Comparison of ENCODE assay signal across 8 cellular contexts in the genomic region with DNA sequence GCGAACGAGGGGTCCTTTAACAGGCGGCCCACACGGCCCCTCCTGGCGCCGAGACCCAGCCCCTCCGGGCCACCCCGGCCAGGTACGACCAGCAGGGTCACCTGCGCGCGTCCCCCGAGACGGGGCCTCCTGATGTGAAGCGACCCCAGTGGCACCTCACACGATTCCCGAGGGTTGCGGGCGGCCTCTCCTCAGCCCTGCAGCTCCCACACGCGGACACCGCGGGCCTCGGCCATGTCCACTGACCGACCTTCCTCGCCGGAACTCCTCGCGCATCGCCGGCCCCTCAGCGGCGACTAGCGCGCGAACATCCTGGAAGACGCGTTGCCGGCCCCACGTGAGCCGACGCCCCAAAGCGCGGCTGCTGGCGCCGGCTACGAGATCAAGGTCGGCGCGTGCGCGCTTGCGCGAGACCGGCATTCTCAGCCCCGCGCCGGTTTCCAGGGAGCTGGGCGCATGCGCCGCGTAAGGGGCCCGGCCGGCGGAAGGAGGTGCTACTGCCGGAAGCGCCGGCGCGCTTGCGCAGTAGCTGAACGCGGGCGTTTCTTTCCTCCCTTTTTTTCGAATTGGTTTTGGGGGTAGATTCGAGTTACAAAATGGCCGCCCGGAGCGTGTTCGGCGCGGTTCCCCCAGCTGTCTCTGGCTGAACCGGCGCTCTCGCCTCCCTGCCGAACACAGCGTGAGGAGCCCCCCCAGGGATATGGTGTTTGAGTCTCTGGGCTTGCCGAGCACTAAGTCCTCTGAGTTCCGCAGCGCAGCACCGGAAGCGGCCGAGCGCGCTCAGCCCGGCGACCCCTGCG. TPM values are rescaled to one million over a fixed set of nuclear protein-coding genes. Genes with fewer than 3 reads are reported as not detected.
DNase-seq lines count a peak whose midpoint lies in the region; ATAC-seq and TF ChIP-seq lines count a peak whose summit lies in the region.

A gene with protein sequence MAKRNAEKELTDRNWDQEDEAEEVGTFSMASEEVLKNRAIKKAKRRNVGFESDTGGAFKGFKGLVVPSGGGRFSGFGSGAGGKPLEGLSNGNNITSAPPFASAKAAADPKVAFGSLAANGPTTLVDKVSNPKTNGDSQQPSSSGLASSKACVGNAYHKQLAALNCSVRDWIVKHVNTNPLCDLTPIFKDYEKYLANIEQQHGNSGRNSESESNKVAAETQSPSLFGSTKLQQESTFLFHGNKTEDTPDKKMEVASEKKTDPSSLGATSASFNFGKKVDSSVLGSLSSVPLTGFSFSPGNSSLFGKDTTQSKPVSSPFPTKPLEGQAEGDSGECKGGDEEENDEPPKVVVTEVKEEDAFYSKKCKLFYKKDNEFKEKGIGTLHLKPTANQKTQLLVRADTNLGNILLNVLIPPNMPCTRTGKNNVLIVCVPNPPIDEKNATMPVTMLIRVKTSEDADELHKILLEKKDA (plus strand): TSS at position 509 of the 800 bp plus-strand sequence. CDS start 4,253 bp downstream, outside the sequence.

- peak within 1 kb of the TSS in 56 of 59 donors; percentile 13 to 92 (median 78) for H3K27ac ChIP-seq in dorsolateral prefrontal cortex

- no peaks in the 10 kb centered on the region for H3K27me3 ChIP-seq in dorsolateral prefrontal cortex

- TF ChIP-seq POLR2A in lower leg skin (IDR thresholded peaks at IDR 0.05): no peak

- ATAC-seq in GM19395 (IDR thresholded peaks at IDR 0.05; ENCODE audit: unreplicated experiment): peak; percentile 77
- peak; percentile 84 for ATAC-seq in HG03565 (IDR thresholded peaks at IDR 0.05; ENCODE audit: unreplicated experiment)

- 1% methylated on average over 41 to 71 of the region's 98 CpGs for WGBS in lower leg skin, 2 donors

- peak; percentile 100 for DNase-seq in CD1c-positive myeloid dendritic cell (ENCODE audit: extremely low spot score)
- peak; percentile 95 for DNase-seq in NCI-H82 (lab: John Stamatoyannopoulos, UW)
- peak; percentile 93 to 94 for DNase-seq in activated CD4-positive, alpha-beta T cell treated with anti-CD3 and anti-CD28 coated beads, Interleukin-2, amount 50 U/mL, for 48 hours
- peak; percentile 81 to 94 (median 87) for DNase-seq in dorsolateral prefrontal cortex
- peak; percentile 94 to 99 for DNase-seq in lower leg skin (ENCODE audit: low spot score in 2 of 2)
- DNase-seq in stimulated activated CD4-positive, alpha-beta T cell treated with anti-CD3 and anti-CD28 coated beads, Interleukin-4, amount 100 ng/mL, for 48 hours (ENCODE audit: low read depth in 2 of 2): peak; percentile 91

- TF ChIP-seq CTCF in dorsolateral prefrontal cortex (IDR thresholded peaks at IDR 0.05 in 54 of 56, conservative IDR thresholded peaks at IDR 0.05 in 2 of 56; ENCODE audit: low read depth in 1 of 56, partially characterized antibody in 56 of 56): peak in 36 of 56 donors; percentile 9 to 63 (median 34)
- peak in 1 of 3 donors; percentile 17 for TF ChIP-seq CTCF in lower leg skin (IDR thresholded peaks at IDR 0.05)

- H3K4me3 ChIP-seq in dorsolateral prefrontal cortex (peak within 1 kb of the TSS; percentile 56 to 100 (median 86)), lower leg skin (ENCODE audit: low read depth, poor library complexity, severe bottlenecking) (peak within 1 kb of the TSS; percentile 86)

- intact Hi-C loops in dorsolateral prefrontal cortex (cut with DNase I): loop anchor here (2.0 to 10.0 kb wide), 10 partner anchors 44 to 274 kb away; a partner anchor contains a TSS
- intact Hi-C loops in lower leg skin (cut with DNase I; ENCODE audit: low total_unique reads): loop anchor here (10.0 kb wide), 1 partner anchor 271 kb away; no protein-coding TSS in a partner anchor

RNA-seq across cellular contexts. Expression of the gene that starts here (rescaled TPM):
- 10 to 100 TPM; 27.1 to 82.5 (median 51.9) TPM for total RNA-seq in dorsolateral prefrontal cortex
- total RNA-seq in lower leg skin: 100 to 1,000 TPM in 1 of 4 donors, 10 to 100 TPM in 3; 50.6 to 129 (median 71.2) TPM

Comparison
In these comparisons a context has a peak if more than half of its experiments do, and no peak if none do; other contexts are left out.
1. Peak in every context shown above with its lines: DNase-seq, ATAC-seq, H3K4me3 ChIP-seq and H3K27ac ChIP-seq.